ENCODE assay signal across 19 cellular contexts in the genomic region with DNA sequence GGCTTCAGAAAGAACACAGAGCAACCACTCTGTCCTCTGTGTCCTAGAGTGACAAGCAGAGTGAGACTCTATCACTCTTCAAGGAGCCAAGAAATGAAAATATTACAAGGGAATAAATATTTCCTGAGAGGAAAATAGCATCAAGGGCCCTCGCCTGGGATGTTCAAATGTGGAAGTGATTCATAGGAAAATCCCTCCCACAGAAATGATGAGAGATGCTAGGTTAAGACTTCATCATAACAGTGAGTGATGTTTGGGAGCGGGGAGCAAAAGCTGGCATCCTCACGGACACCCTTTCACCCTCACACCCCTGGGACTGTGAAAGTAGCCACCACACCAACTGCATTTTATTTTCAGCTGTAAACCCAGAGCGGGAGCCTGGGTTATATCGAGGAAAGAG. TPM values are rescaled to one million over a fixed set of nuclear protein-coding genes. Genes with fewer than 3 reads are reported as not detected.
"Had no signal": no experiment of that assay in that cellular context is flagged by ENCODE, and none has a peak within 500 bp of the region (broad histone marks: within the 10 kb centered on the region; RNA-seq: fewer than 3 reads in every experiment).

No MANE protein-coding gene starts in this region.

- ATAC-seq: activated T-cell treated with anti-CD3 and anti-CD28 coated beads, Interleukin-2, amount 50 U/mL, for 72 hours; psoas muscle; sciatic nerve had no signal

- H3K36me3 ChIP-seq: ascending aorta, cardiac muscle cell, esophagus muscularis mucosa, spleen, WERI-Rb-1 had no signal

- DNase-seq: activated CD4-positive, alpha-beta memory T cell treated with anti-CD3 and anti-CD28 coated beads, Interleukin-2, amount 10 ng/mL, durations not matched to agents 7 days and 5 days; activated CD4-positive, alpha-beta T cell treated with anti-CD3 and anti-CD28 coated beads for 4 hours; activated T-cell treated with anti-CD3 and anti-CD28 coated beads, Interleukin-2, amount 50 U/mL, for 72 hours; hippocampal formation; psoas muscle; spleen; T-helper 1 cell; T1000; WERI-Rb-1 had no signal

- H3K27me3 Mint-ChIP-seq: activated CD4-positive, alpha-beta memory T cell treated with anti-CD3 and anti-CD28 coated beads, Interleukin-2, amount 10 ng/mL, durations not matched to agents 7 days and 5 days had no signal

- H3K27ac Mint-ChIP-seq: activated CD4-positive, alpha-beta memory T cell treated with anti-CD3 and anti-CD28 coated beads, Interleukin-2, amount 10 ng/mL, durations not matched to agents 7 days and 5 days had no signal

- FAIRE-seq: endometrium had no signal

- H3K4me1 Mint-ChIP-seq: activated CD4-positive, alpha-beta memory T cell treated with anti-CD3 and anti-CD28 coated beads, Interleukin-2, amount 10 ng/mL, durations not matched to agents 7 days and 5 days had no signal

- H3K9me3 Mint-ChIP-seq: activated CD4-positive, alpha-beta memory T cell treated with anti-CD3 and anti-CD28 coated beads, Interleukin-2, amount 10 ng/mL, durations not matched to agents 7 days and 5 days; activated T-cell treated with anti-CD3 and anti-CD28 coated beads, Interleukin-2, amount 50 U/mL, for 72 hours had no signal

- H3K4me3 Mint-ChIP-seq: activated CD4-positive, alpha-beta memory T cell treated with anti-CD3 and anti-CD28 coated beads, Interleukin-2, amount 10 ng/mL, durations not matched to agents 7 days and 5 days; activated T-cell treated with anti-CD3 and anti-CD28 coated beads, Interleukin-2, amount 50 U/mL, for 72 hours; neural crest cell had no signal

- H3K4me1 ChIP-seq: ascending aorta, esophagus muscularis mucosa, psoas muscle, spleen had no signal

- H3K4me3 ChIP-seq: ascending aorta, cardiac muscle cell, esophagus muscularis mucosa, psoas muscle, SK-N-MC, spleen had no signal

- H3K27me3 ChIP-seq: ascending aorta, esophagus muscularis mucosa, spleen had no signal

- H3K27ac ChIP-seq: ascending aorta, cardiac muscle cell, esophagus muscularis mucosa, psoas muscle, SK-N-MC, spleen, WERI-Rb-1 had no signal

- H3K9me3 ChIP-seq: ascending aorta, esophagus muscularis mucosa, psoas muscle, spleen had no signal

RNA-seq across cellular contexts. Expression of a gene that starts 54.9 kb away (rescaled TPM):
- total RNA-seq: activated CD4-positive, alpha-beta memory T cell treated with anti-CD3 and anti-CD28 coated beads, Interleukin-2, amount 10 ng/mL, durations not matched to agents 7 days and 5 days; activated T-cell treated with anti-CD3 and anti-CD28 coated beads, Interleukin-2, amount 50 U/mL, for 72 hours; ascending aorta; cardiac muscle cell; kidney epithelial cell; myocyte; ureter had no signal
- polyA plus RNA-seq: cardiac muscle cell had no signal
